ENCODE assay signal across 1 cellular context in genomic region chr6:135161411-135161810, GRCh38.
TF ChIP-seq lines count a peak whose summit lies in the region.

No MANE protein-coding gene starts in this region.

TF ChIP-seq in K562, 482 proteins besides CTCF, POLR2A, EP300 and RAD21:
- TF ChIP-seq HES1 (IDR thresholded peaks at IDR 0.05; ENCODE audit: low read depth) (no peak), ZNF174 (CRISPR knock-in tag; IDR thresholded peaks at IDR 0.05) (no peak), FOXA3 (CRISPR knock-in tag; conservative IDR thresholded peaks at IDR 0.05 in 1 of 2, IDR thresholded peaks at IDR 0.05 in 1 of 2) (no peak), ZFP30 (CRISPR knock-in tag; IDR thresholded peaks at IDR 0.05; ENCODE audit: borderline replicate concordance) (no peak), DPF2 (IDR thresholded peaks at IDR 0.05) (0 out of 2 replicates have a peak, but pooled peaks have one; percentile 56), MCM7 (IDR thresholded peaks at IDR 0.05) (no peak), NR1H2 (CRISPR knock-in tag; IDR thresholded peaks at IDR 0.05) (no peak), YY1 (IDR thresholded peaks at IDR 0.05; ENCODE audit: borderline replicate concordance in 1 of 3, control insufficient read depth in 1 of 3, extremely low read depth in 1 of 3, insufficient read depth in 3 of 3, insufficient read length in 1 of 3, insufficient replicate concordance in 2 of 3, low read depth in 1 of 3, low read length in 2 of 3) (no peak), MAFG (tag; conservative IDR thresholded peaks at IDR 0.05) (peak; percentile 84), EHMT2 (IDR thresholded peaks at IDR 0.05) (no peak), SP1 (CRISPR knock-in tag; IDR thresholded peaks at IDR 0.05) (no peak), KLF13 (tag; IDR thresholded peaks at IDR 0.05; ENCODE audit: borderline replicate concordance, low read depth) (no peak), HMG20A (CRISPR knock-in tag; conservative IDR thresholded peaks at IDR 0.05) (no peak), NFE2L1 (tag; IDR thresholded peaks at IDR 0.05; ENCODE audit: borderline replicate concordance, low read depth) (peak; percentile 39; the same call in 1 of the 2 replicates), SREBF1 (IDR thresholded peaks at IDR 0.05; ENCODE audit: borderline replicate concordance, low read depth, low read length) (no peak), ZNF316 (IDR thresholded peaks at IDR 0.05) (peak; percentile 95), NFE2 (IDR thresholded peaks at IDR 0.05; ENCODE audit: low read depth) (peak; percentile 51; the same call in 1 of the 2 replicates), JUNB (CRISPR knock-in tag; conservative IDR thresholded peaks at IDR 0.05) (no peak), MAFK (IDR thresholded peaks at IDR 0.05; ENCODE audit: low read length) (peak; percentile 26; the same call in 1 of the 2 replicates), BACH1 (tag; IDR thresholded peaks at IDR 0.05) (0 out of 2 replicates have a peak, but pooled peaks have one; percentile 28), C11orf30 (IDR thresholded peaks at IDR 0.05; ENCODE audit: low read depth) (peak; percentile 89), AFF1 (IDR thresholded peaks at IDR 0.05; ENCODE audit: low read depth in 1 of 2, partially characterized antibody in 2 of 2) (peak in 1 of 2 experiments; percentile 66), BRF1 (IDR thresholded peaks at IDR 0.05; ENCODE audit: borderline replicate concordance, extremely low read depth, insufficient read length) (no peak), FOSL1 (tag; conservative IDR thresholded peaks at IDR 0.05) (peak; percentile 51), NELFE (IDR thresholded peaks at IDR 0.05; ENCODE audit: insufficient read depth, insufficient read length) (no peak), TAL1 (IDR thresholded peaks at IDR 0.05) (no peak), SMARCA4 (IDR thresholded peaks at IDR 0.05) (peak; percentile 55; the same call in 1 of the 2 replicates), U2AF2 (optimal IDR thresholded peaks at IDR 0.05; ENCODE audit: low read depth, low read length) (no peak), JUND (IDR thresholded peaks at IDR 0.05; ENCODE audit: borderline replicate concordance, low read depth, low read length) (peak; percentile 13; the same call in 1 of the 2 replicates), JUND (tag; IDR thresholded peaks at IDR 0.05; ENCODE audit: borderline replicate concordance, low read depth, low read length) (no peak; the same call in 2 of the 3 replicates), TEAD1 (CRISPR knock-in tag; IDR thresholded peaks at IDR 0.05) (no peak), ZEB2 (IDR thresholded peaks at IDR 0.05) (no peak), ATF3 (IDR thresholded peaks at IDR 0.05) (peak; percentile 81), ATF3 (CRISPR knock-in tag; conservative IDR thresholded peaks at IDR 0.05) (no peak)
